In the genomic region with DNA sequence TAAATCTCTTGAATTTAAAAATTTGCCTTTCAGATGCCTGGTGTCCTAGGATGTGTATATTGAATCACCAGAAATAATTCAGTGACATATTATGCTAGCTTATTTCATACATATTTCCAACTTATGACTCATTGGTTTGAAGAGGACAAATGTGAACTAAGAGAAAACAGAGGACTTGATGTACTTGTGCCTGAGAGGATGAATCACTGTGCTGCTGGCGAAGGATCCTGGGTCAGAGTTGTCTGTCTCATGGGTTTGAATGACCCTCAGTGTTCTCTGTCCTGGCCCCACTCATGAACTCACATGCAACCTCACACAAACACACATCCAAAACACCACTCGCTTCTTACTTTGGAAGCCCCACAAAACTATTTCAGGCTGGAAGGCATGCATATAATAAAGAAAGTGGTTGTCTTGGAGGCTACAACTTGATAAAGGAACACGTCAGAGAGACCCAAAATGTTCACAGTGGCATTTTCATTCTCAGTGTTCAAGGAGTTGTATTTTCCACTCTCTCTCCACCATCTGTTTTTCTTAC, we compare ENCODE assay signal across 11 cellular contexts.
A peak's percentile ranks its signal among the peaks of the same experiment; 100 is the strongest.
DNase-seq lines count a peak whose midpoint lies in the region; ATAC-seq and TF ChIP-seq lines count a peak whose summit lies in the region.
"Had no signal": no experiment of that assay in that cellular context is flagged by ENCODE, and none has a peak within 500 bp of the region (broad histone marks: within the 10 kb centered on the region; RNA-seq: fewer than 3 reads in every experiment).

No MANE protein-coding gene starts in this region.

- H3K4me3 Mint-ChIP-seq in natural killer cell: no peak overlapping the region
- H3K4me3 Mint-ChIP-seq: endodermal cell had no signal

- peaks cover 5 to 9% of the 10 kb centered on the region in 2 donors for H3K4me1 Mint-ChIP-seq in natural killer cell
- H3K4me1 Mint-ChIP-seq: endodermal cell had no signal

- DNase-seq in DMS53 (lab: John Stamatoyannopoulos, UW) (peak; percentile 76), foreskin melanocyte (peak; percentile 99), posterior vena cava (ENCODE audit: low spot score) (peak; percentile 92), natural killer cell (no peak)
- DNase-seq: endodermal cell, NCI-H1092 had no signal

- no peaks in the 10 kb centered on the region for H3K36me3 Mint-ChIP-seq in natural killer cell

- no peaks in the 10 kb centered on the region for H3K9me3 Mint-ChIP-seq in natural killer cell
- H3K9me3 Mint-ChIP-seq: endodermal cell had no signal

- no peak for TF ChIP-seq CTCF in natural killer cell (IDR thresholded peaks at IDR 0.05)

- H3K27ac Mint-ChIP-seq in natural killer cell: no peak overlapping the region
- H3K27ac Mint-ChIP-seq: endodermal cell had no signal

- ATAC-seq in SK-N-SH treated with all-trans-retinoic acid at 6 μM for 48 hours (peak; percentile 93), HG03139 (IDR thresholded peaks at IDR 0.05; ENCODE audit: unreplicated experiment) (no peak), HG02571 (IDR thresholded peaks at IDR 0.05; ENCODE audit: unreplicated experiment) (no peak), GM21619 (IDR thresholded peaks at IDR 0.05; ENCODE audit: unreplicated experiment) (no peak), natural killer cell (no peak)
- ATAC-seq: activated CD4-positive, CD25-positive, alpha-beta regulatory T cell treated with anti-CD3 and anti-CD28 coated beads, Interleukin-2, amount 50 U/mL, for 24 hours had no signal

- intact Hi-C loops in posterior vena cava (cut with DNase I): no loop called here
- intact Hi-C loops in natural killer cell (cut with micrococcal nuclease): loop anchor here (10.0 kb wide), 1 partner anchor 55 kb away; no protein-coding TSS in a partner anchor

- H3K27me3 Mint-ChIP-seq in natural killer cell (ENCODE audit: low read depth in 2 of 2): peaks cover 0 to 14% of the 10 kb centered on the region in 2 donors

TF ChIP-seq in SK-N-SH treated with all-trans-retinoic acid at 6 μM for 48 hours, 23 proteins besides CTCF, POLR2A, EP300 and RAD21:
- TF ChIP-seq ZNF565 (CRISPR knock-in tag; conservative IDR thresholded peaks at IDR 0.05; ENCODE audit: low read depth): no peak
- no peak for TF ChIP-seq PPARA (CRISPR knock-in tag; IDR thresholded peaks at IDR 0.05; ENCODE audit: borderline replicate concordance)
- TF ChIP-seq ZFP3 (CRISPR knock-in tag; IDR thresholded peaks at IDR 0.05): 0 out of 2 replicates have a peak, but pooled peaks have one; percentile 60
- TF ChIP-seq ISL1 (CRISPR knock-in tag; IDR thresholded peaks at IDR 0.05): peak; percentile 87
- TF ChIP-seq TOX (CRISPR knock-in tag; IDR thresholded peaks at IDR 0.05; ENCODE audit: borderline replicate concordance): 0 out of 2 replicates have a peak, but pooled peaks have one; percentile 58
- TF ChIP-seq, protein P1, sequence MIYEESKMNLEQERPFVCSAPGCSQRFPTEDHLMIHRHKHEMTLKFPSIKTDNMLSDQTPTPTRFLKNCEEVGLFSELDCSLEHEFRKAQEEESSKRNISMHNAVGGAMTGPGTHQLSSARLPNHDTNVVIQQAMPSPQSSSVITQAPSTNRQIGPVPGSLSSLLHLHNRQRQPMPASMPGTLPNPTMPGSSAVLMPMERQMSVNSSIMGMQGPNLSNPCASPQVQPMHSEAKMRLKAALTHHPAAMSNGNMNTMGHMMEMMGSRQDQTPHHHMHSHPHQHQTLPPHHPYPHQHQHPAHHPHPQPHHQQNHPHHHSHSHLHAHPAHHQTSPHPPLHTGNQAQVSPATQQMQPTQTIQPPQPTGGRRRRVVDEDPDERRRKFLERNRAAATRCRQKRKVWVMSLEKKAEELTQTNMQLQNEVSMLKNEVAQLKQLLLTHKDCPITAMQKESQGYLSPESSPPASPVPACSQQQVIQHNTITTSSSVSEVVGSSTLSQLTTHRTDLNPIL (CRISPR knock-in tag; IDR thresholded peaks at IDR 0.05; ENCODE audit: low read depth): no peak
- no peak for TF ChIP-seq SNAI2 (CRISPR knock-in tag; IDR thresholded peaks at IDR 0.05)
- TF ChIP-seq, protein P2, sequence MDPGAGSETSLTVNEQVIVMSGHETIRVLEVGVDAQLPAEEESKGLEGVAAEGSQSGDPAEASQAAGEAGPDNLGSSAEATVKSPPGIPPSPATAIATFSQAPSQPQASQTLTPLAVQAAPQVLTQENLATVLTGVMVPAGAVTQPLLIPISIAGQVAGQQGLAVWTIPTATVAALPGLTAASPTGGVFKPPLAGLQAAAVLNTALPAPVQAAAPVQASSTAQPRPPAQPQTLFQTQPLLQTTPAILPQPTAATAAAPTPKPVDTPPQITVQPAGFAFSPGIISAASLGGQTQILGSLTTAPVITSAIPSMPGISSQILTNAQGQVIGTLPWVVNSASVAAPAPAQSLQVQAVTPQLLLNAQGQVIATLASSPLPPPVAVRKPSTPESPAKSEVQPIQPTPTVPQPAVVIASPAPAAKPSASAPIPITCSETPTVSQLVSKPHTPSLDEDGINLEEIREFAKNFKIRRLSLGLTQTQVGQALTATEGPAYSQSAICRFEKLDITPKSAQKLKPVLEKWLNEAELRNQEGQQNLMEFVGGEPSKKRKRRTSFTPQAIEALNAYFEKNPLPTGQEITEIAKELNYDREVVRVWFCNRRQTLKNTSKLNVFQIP (CRISPR knock-in tag; IDR thresholded peaks at IDR 0.05; ENCODE audit: borderline replicate concordance, low read depth): no peak
- no peak for TF ChIP-seq RARB (CRISPR knock-in tag; IDR thresholded peaks at IDR 0.05)
- TF ChIP-seq, protein P3, sequence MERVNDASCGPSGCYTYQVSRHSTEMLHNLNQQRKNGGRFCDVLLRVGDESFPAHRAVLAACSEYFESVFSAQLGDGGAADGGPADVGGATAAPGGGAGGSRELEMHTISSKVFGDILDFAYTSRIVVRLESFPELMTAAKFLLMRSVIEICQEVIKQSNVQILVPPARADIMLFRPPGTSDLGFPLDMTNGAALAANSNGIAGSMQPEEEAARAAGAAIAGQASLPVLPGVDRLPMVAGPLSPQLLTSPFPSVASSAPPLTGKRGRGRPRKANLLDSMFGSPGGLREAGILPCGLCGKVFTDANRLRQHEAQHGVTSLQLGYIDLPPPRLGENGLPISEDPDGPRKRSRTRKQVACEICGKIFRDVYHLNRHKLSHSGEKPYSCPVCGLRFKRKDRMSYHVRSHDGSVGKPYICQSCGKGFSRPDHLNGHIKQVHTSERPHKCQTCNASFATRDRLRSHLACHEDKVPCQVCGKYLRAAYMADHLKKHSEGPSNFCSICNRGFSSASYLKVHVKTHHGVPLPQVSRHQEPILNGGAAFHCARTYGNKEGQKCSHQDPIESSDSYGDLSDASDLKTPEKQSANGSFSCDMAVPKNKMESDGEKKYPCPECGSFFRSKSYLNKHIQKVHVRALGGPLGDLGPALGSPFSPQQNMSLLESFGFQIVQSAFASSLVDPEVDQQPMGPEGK (CRISPR knock-in tag; IDR thresholded peaks at IDR 0.05; ENCODE audit: borderline replicate concordance): no peak
- TF ChIP-seq BACH2 (CRISPR knock-in tag; IDR thresholded peaks at IDR 0.05; ENCODE audit: borderline replicate concordance): no peak
- TF ChIP-seq, protein P4, sequence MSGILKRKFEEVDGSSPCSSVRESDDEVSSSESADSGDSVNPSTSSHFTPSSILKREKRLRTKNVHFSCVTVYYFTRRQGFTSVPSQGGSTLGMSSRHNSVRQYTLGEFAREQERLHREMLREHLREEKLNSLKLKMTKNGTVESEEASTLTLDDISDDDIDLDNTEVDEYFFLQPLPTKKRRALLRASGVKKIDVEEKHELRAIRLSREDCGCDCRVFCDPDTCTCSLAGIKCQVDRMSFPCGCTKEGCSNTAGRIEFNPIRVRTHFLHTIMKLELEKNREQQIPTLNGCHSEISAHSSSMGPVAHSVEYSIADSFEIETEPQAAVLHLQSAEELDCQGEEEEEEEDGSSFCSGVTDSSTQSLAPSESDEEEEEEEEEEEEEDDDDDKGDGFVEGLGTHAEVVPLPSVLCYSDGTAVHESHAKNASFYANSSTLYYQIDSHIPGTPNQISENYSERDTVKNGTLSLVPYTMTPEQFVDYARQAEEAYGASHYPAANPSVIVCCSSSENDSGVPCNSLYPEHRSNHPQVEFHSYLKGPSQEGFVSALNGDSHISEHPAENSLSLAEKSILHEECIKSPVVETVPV (CRISPR knock-in tag; IDR thresholded peaks at IDR 0.05): no peak
- 0 out of 2 replicates have a peak, but pooled peaks have one; percentile 34 for TF ChIP-seq GLIS3 (CRISPR knock-in tag; IDR thresholded peaks at IDR 0.05)
- TF ChIP-seq ZNF70 (CRISPR knock-in tag; IDR thresholded peaks at IDR 0.05): no peak
- no peak for TF ChIP-seq ZNF8 (CRISPR knock-in tag; IDR thresholded peaks at IDR 0.05)
- no peak for TF ChIP-seq ZC3H10 (CRISPR knock-in tag; IDR thresholded peaks at IDR 0.05)
- TF ChIP-seq ZFP30 (CRISPR knock-in tag; IDR thresholded peaks at IDR 0.05): no peak
